18 cellular contexts compared by ENCODE assay signal in genomic region chr5:137401946-137402345, GRCh38.
A peak's percentile ranks its signal among the peaks of the same experiment; 100 is the strongest.
DNase-seq lines count a peak whose midpoint lies in the region; ATAC-seq, FAIRE-seq and TF ChIP-seq lines count a peak whose summit lies in the region.
"Had no signal": no experiment of that assay in that cellular context is flagged by ENCODE, and none has a peak within 500 bp of the region (broad histone marks: within the 10 kb centered on the region; RNA-seq: fewer than 3 reads in every experiment).

No MANE protein-coding gene starts in this region.

- BruUV-seq in mammary epithelial cell (replicated peaks; lab: Mats Ljungman, UMichigan) (no TSS peak), MCF 10A (replicated peaks; lab: Mats Ljungman, UMichigan) (no TSS peak)

- dilution Hi-C loops in mammary epithelial cell (cut with HindIII; ENCODE audit: low sequenced_read_pairs) = no loop called here

- no peak overlapping the region for H3K4me3 ChIP-seq in mammary epithelial cell (replicated peaks in 1 of 3; ENCODE audit: insufficient read depth in 1 of 3, low read depth in 2 of 3, low read length in 3 of 3)
- H3K4me3 ChIP-seq in bronchial epithelial cell (ENCODE audit: low read depth, low read length) = no peak overlapping the region
- H3K4me3 ChIP-seq: BLaER1, K562 had no signal

- POLR2A ChIA-PET in MCF 10A (lab: Yijun Ruan, JAX) = interaction anchor here (1.0 kb wide), 1 partner anchor 19 kb away, joined by 3 read pairs; no protein-coding TSS in a partner anchor

- in situ Hi-C loops in mammary epithelial cell (cut with MboI; ENCODE audit: low sequenced_read_pairs in 2 of 2) = no loop called here

- no peak overlapping the region for H2AFZ ChIP-seq in mammary epithelial cell (ENCODE audit: low read depth, low read length)

- H3K27me3 ChIP-seq in mammary epithelial cell (ENCODE audit: insufficient read depth, low read length) = peaks cover 2% of the 10 kb centered on the region
- H3K27me3 ChIP-seq in bronchial epithelial cell (ENCODE audit: control insufficient read depth, insufficient read depth, low read length) = no peaks in the 10 kb centered on the region
- H3K27me3 ChIP-seq: BLaER1 had no signal

- no peak overlapping the region for H3K9ac ChIP-seq in mammary epithelial cell (ENCODE audit: insufficient read depth, low read length)
- H3K9ac ChIP-seq: BLaER1 had no signal

- H3K79me2 ChIP-seq in mammary epithelial cell (ENCODE audit: insufficient read depth, low read length) = no peaks in the 10 kb centered on the region

- H3K27me3 Mint-ChIP-seq in MCF 10A (ENCODE audit: insufficient read depth, unreplicated experiment) = no peaks in the 10 kb centered on the region
- peaks cover 3% of the 10 kb centered on the region for H3K27me3 Mint-ChIP-seq in glutamatergic neuron (ENCODE audit: unreplicated experiment)

- no peak for FAIRE-seq in bronchial epithelial cell (lab: Jason Lieb, UNC)
- FAIRE-seq: GM19239, H1, K562 had no signal

- 38% methylated on average over 2 of the region's 2 CpGs for WGBS in mammary epithelial cell (ENCODE audit: low coverage, missing lambda C conversion rate)

- CTCF ChIA-PET in mammary epithelial cell (lab: Charles Lee; ENCODE audit: low non-redundant PET) (no interaction called here), MCF 10A (lab: Yijun Ruan, JAX) (interaction anchor here (2.4 kb wide), 1 partner anchor 82 kb away, joined by 11 read pairs; no protein-coding TSS in a partner anchor)

- peak; percentile 59 for DNase-seq in mammary epithelial cell
- no peak for DNase-seq in MCF 10A (ENCODE audit: unreplicated experiment)
- DNase-seq in bronchial epithelial cell (ENCODE audit: low read depth) = peak; percentile 60
- DNase-seq in glutamatergic neuron = no peak
- no peak for DNase-seq in epidermal melanocyte (ENCODE audit: insufficient read length, low spot score)
- DNase-seq in stimulated activated CD8-positive, alpha-beta memory T cell treated with anti-CD3 and anti-CD28 coated beads, Interleukin-4, amount 100 ng/mL, for 48 hours = no peak
- DNase-seq: 8988T, AML-193, DMS79 treated with DMSO at 0.1 percent for 48 hours, EL, GDM1, HCEC 1CT, HFFc6 had no signal

- H3K36me3 ChIP-seq in mammary epithelial cell (ENCODE audit: insufficient read depth, low read length) (no peaks in the 10 kb centered on the region), bronchial epithelial cell (ENCODE audit: control insufficient read depth, insufficient read depth, low read length) (no peaks in the 10 kb centered on the region)
- H3K36me3 ChIP-seq: BLaER1 had no signal

- H3K4me3 Mint-ChIP-seq in MCF 10A (ENCODE audit: unreplicated experiment) (no peak overlapping the region), glutamatergic neuron (ENCODE audit: unreplicated experiment) (peak overlapping the region; percentile 18)
- H3K4me3 Mint-ChIP-seq: HFFc6 had no signal

- no peak overlapping the region for H3K27ac Mint-ChIP-seq in MCF 10A (ENCODE audit: low read depth, unreplicated experiment)
- no peak overlapping the region for H3K27ac Mint-ChIP-seq in glutamatergic neuron (ENCODE audit: unreplicated experiment)
- H3K27ac Mint-ChIP-seq: HFFc6 had no signal

- H3K4me1 ChIP-seq in mammary epithelial cell (ENCODE audit: insufficient read depth, low read length) = no peaks in the 10 kb centered on the region

- no peak for TF ChIP-seq CTCF in mammary epithelial cell (conservative IDR thresholded peaks at IDR 0.05 in 1 of 2, IDR thresholded peaks at IDR 0.05 in 1 of 2; ENCODE audit: extremely low read depth in 1 of 2, insufficient read depth in 1 of 2, low read depth in 1 of 2, low read length in 2 of 2)
- no peak for TF ChIP-seq CTCF in MCF 10A (IDR thresholded peaks at IDR 0.05; ENCODE audit: unreplicated experiment)
- no peak for TF ChIP-seq CTCF in bronchial epithelial cell (IDR thresholded peaks at IDR 0.05; ENCODE audit: insufficient read depth, low read length, severe bottlenecking)
- TF ChIP-seq CTCF in glutamatergic neuron (IDR thresholded peaks at IDR 0.05; ENCODE audit: partially characterized antibody, unreplicated experiment) = no peak

- H4K20me1 ChIP-seq in mammary epithelial cell (ENCODE audit: insufficient read depth, low read length) = no peaks in the 10 kb centered on the region
- H4K20me1 ChIP-seq: BLaER1 had no signal

- no peak overlapping the region for H3K4me2 ChIP-seq in mammary epithelial cell (ENCODE audit: insufficient read depth, low read depth, low read length)
- H3K4me2 ChIP-seq: BLaER1 had no signal

- no peak for ATAC-seq in HG02973 (IDR thresholded peaks at IDR 0.05; ENCODE audit: unreplicated experiment)
- ATAC-seq: K562 had no signal

- H3K9me3 Mint-ChIP-seq in MCF 10A (ENCODE audit: unreplicated experiment) = no peaks in the 10 kb centered on the region
- H3K9me3 Mint-ChIP-seq in glutamatergic neuron (ENCODE audit: unreplicated experiment) = peaks cover 1% of the 10 kb centered on the region
- H3K9me3 Mint-ChIP-seq: HFFc6 had no signal

- H3K36me3 Mint-ChIP-seq in MCF 10A (ENCODE audit: insufficient read depth, unreplicated experiment) (no peaks in the 10 kb centered on the region), glutamatergic neuron (ENCODE audit: unreplicated experiment) (no peaks in the 10 kb centered on the region)

- intact Hi-C loops in mammary epithelial cell (cut with micrococcal nuclease) (no loop called here), MCF 10A (cut with micrococcal nuclease) (no loop called here)

- H3K27ac ChIP-seq in mammary epithelial cell (ENCODE audit: insufficient read depth, low read depth, low read length) = no peak overlapping the region
- H3K27ac ChIP-seq: BLaER1 had no signal

- H3K4me1 Mint-ChIP-seq in MCF 10A (ENCODE audit: insufficient read depth, unreplicated experiment) = peaks cover 7% of the 10 kb centered on the region
- H3K4me1 Mint-ChIP-seq in glutamatergic neuron (ENCODE audit: low read depth, unreplicated experiment) = peaks cover 6% of the 10 kb centered on the region

- H3K9me3 ChIP-seq in mammary epithelial cell (replicated peaks; ENCODE audit: insufficient read depth, low read length) = no peaks in the 10 kb centered on the region
- H3K9me3 ChIP-seq: BLaER1 had no signal

Comparison
In these comparisons a context has a peak if more than half of its experiments do, and no peak if none do; other contexts are left out.
1. DNase-seq: peak in mammary epithelial cell (single experiment) and bronchial epithelial cell (single experiment); none in MCF 10A (single experiment), glutamatergic neuron (single experiment), epidermal melanocyte (single experiment) and stimulated activated CD8-positive, alpha-beta memory T cell treated with anti-CD3 and anti-CD28 coated beads, Interleukin-4, amount 100 ng/mL, for 48 hours (single experiment).